ENCODE assay signal across 18 cellular contexts in the genomic region with DNA sequence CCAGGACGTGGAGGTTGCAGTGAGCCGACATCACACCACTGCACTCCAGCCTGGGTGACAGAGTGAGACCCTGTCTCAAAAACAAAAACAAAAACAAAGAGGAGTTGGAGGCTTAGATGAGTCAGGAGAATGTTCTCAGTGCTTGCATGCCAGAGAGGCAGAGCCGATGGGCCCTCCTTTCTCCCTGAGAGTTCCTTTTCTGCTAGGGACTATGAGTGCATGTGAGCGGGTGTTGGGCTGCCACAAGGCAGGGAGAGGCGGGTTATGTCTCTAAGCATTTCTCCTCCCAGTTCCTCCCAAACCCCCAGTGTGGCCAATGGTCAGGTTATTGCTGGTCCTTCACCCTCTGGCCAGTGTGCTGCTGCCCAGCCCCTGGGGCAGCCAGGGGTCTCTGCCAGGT.
"Had no signal": no experiment of that assay in that cellular context is flagged by ENCODE, and none has a peak within 500 bp of the region (broad histone marks: within the 10 kb centered on the region; RNA-seq: fewer than 3 reads in every experiment).

No MANE protein-coding gene starts in this region.

- ATAC-seq: T-helper 17 cell had no signal

- H3K4me1 Mint-ChIP-seq: nephron had no signal

- H3K4me3 Mint-ChIP-seq: activated naive CD4-positive, alpha-beta T cell treated with anti-CD3 and anti-CD28 coated beads for 36 hours; activated T-cell treated with anti-CD3 and anti-CD28 coated beads, Interleukin-2, amount 50 U/mL, for 4 hours; nephron; T-helper 17 cell had no signal

- DNase-seq: activated CD4-positive, alpha-beta T cell treated with anti-CD3 and anti-CD28 coated beads, Interleukin-2, amount 50 U/mL, for 1 hour; activated CD4-positive, CD25-positive, alpha-beta regulatory T cell treated with anti-CD3 and anti-CD28 coated beads, Interleukin-2, amount 50 U/mL, for 72 hours; activated CD8-positive, alpha-beta memory T cell treated with anti-CD3 and anti-CD28 coated beads, Interleukin-2, amount 50 U/mL, for 4 hours; activated naive CD4-positive, alpha-beta T cell treated with anti-CD3 and anti-CD28 coated beads for 36 hours; activated T-cell treated with anti-CD3 and anti-CD28 coated beads, Interleukin-2, amount 50 U/mL, for 4 hours; aorta; dermis blood vessel endothelial cell; effector memory CD4-positive, alpha-beta T cell; esophagus squamous epithelium; islet precursor cell; midbrain; occipital lobe; retina; stimulated activated CD8-positive, alpha-beta memory T cell treated with anti-CD3 and anti-CD28 coated beads, Interleukin-4, amount 100 ng/mL, for 48 hours; stimulated activated naive CD4-positive, alpha-beta T cell treated with Interleukin-2 at 50 U/mL for 16 hours; T-helper 17 cell; thyroid gland had no signal

- H3K27ac Mint-ChIP-seq: activated naive CD4-positive, alpha-beta T cell treated with anti-CD3 and anti-CD28 coated beads for 36 hours; nephron; T-helper 17 cell had no signal
